ENCODE assay signal across 11 cellular contexts in genomic region chr11:43581370-43582023, GRCh38.
DNase-seq lines count a peak whose midpoint lies in the region; ATAC-seq, FAIRE-seq and TF ChIP-seq lines count a peak whose summit lies in the region.
"Had no signal": no experiment of that assay in that cellular context is flagged by ENCODE, and none has a peak within 500 bp of the region (broad histone marks: within the 10 kb centered on the region; RNA-seq: fewer than 3 reads in every experiment).

No MANE protein-coding gene starts in this region.

- H3K4me1 Mint-ChIP-seq in activated T-cell treated with anti-CD3 and anti-CD28 coated beads, Interleukin-2, amount 50 U/mL, for 24 hours (ENCODE audit: low read depth), result peaks cover 43% of the 10 kb centered on the region
- H3K4me1 Mint-ChIP-seq in activated naive CD8-positive, alpha-beta T cell (ENCODE audit: low read depth), result peaks cover 32% of the 10 kb centered on the region
- peaks cover 52% of the 10 kb centered on the region for H3K4me1 Mint-ChIP-seq in stimulated activated naive CD8-positive, alpha-beta T cell treated with anti-CD3 and anti-CD28 coated beads, Interleukin-15, amount 100 ng/mL, for 72 hours

- no peaks in the 10 kb centered on the region for H3K36me3 Mint-ChIP-seq in activated T-cell treated with anti-CD3 and anti-CD28 coated beads, Interleukin-2, amount 50 U/mL, for 24 hours (ENCODE audit: low read depth)
- H3K36me3 Mint-ChIP-seq in activated naive CD8-positive, alpha-beta T cell, result peaks cover under 1% of the 10 kb centered on the region

- DNase-seq in activated T-cell treated with anti-CD3 and anti-CD28 coated beads, Interleukin-2, amount 50 U/mL, for 24 hours, result peak; percentile 35
- DNase-seq in activated T-cell treated with anti-CD3 and anti-CD28 coated beads, Interleukin-2, amount 50 U/mL, for 48 hours, result no peak
- DNase-seq in stimulated activated naive CD8-positive, alpha-beta T cell treated with anti-CD3 and anti-CD28 coated beads, Interleukin-15, amount 100 ng/mL, for 72 hours, result no peak
- DNase-seq in omental fat pad (ENCODE audit: low spot score), result no peak
- no peak for DNase-seq in H54 (ENCODE audit: insufficient read length, low spot score)
- DNase-seq: NCI-H187 treated with DMSO at 0.1 percent for 48 hours, SJCRH30, transverse colon had no signal

- no peak for ATAC-seq in stimulated activated naive CD8-positive, alpha-beta T cell treated with anti-CD3 and anti-CD28 coated beads, Interleukin-15, amount 100 ng/mL, for 72 hours
- ATAC-seq in omental fat pad (ENCODE audit: low FRiP score) (no peak), GM21447 (IDR thresholded peaks at IDR 0.05; ENCODE audit: unreplicated experiment) (no peak)

- TF ChIP-seq POLR2A in H54 (IDR thresholded peaks at IDR 0.05; ENCODE audit: low read depth, low read length), result no peak

- H3K27ac ChIP-seq in iPS-20b (ENCODE audit: low read length), result no peak overlapping the region
- H3K27ac ChIP-seq: SJCRH30, transverse colon had no signal

- no peak overlapping the region for H3K9ac ChIP-seq in iPS-20b (ENCODE audit: low read depth, low read length)

- peak overlapping the region; percentile 72 for H3K4me3 Mint-ChIP-seq in activated T-cell treated with anti-CD3 and anti-CD28 coated beads, Interleukin-2, amount 50 U/mL, for 24 hours
- H3K4me3 Mint-ChIP-seq in activated naive CD8-positive, alpha-beta T cell, result peak overlapping the region; percentile 89
- H3K4me3 Mint-ChIP-seq in stimulated activated naive CD8-positive, alpha-beta T cell treated with anti-CD3 and anti-CD28 coated beads, Interleukin-15, amount 100 ng/mL, for 72 hours, result peak overlapping the region; percentile 86 to 88

- H3K27me3 ChIP-seq in iPS-20b (ENCODE audit: insufficient read depth, low read length), result peaks cover 99% of the 10 kb centered on the region

- no peak for TF ChIP-seq CTCF in omental fat pad (IDR thresholded peaks at IDR 0.05)

- FAIRE-seq in H54 (lab: Jason Lieb, UNC), result no peak

- peak overlapping the region; percentile 77; the same call in 1 of the 2 replicates for H3K4me3 ChIP-seq in iPS-20b (ENCODE audit: low read length)
- H3K4me3 ChIP-seq: SJCRH30 had no signal

- no peaks in the 10 kb centered on the region for H3K9me3 Mint-ChIP-seq in activated T-cell treated with anti-CD3 and anti-CD28 coated beads, Interleukin-2, amount 50 U/mL, for 24 hours
- no peaks in the 10 kb centered on the region for H3K9me3 Mint-ChIP-seq in activated naive CD8-positive, alpha-beta T cell (ENCODE audit: low read depth)
- no peaks in the 10 kb centered on the region for H3K9me3 Mint-ChIP-seq in stimulated activated naive CD8-positive, alpha-beta T cell treated with anti-CD3 and anti-CD28 coated beads, Interleukin-15, amount 100 ng/mL, for 72 hours

- H3K27ac Mint-ChIP-seq in activated T-cell treated with anti-CD3 and anti-CD28 coated beads, Interleukin-2, amount 50 U/mL, for 24 hours, result no peak overlapping the region
- no peak overlapping the region for H3K27ac Mint-ChIP-seq in activated naive CD8-positive, alpha-beta T cell
- no peak overlapping the region for H3K27ac Mint-ChIP-seq in stimulated activated naive CD8-positive, alpha-beta T cell treated with anti-CD3 and anti-CD28 coated beads, Interleukin-15, amount 100 ng/mL, for 72 hours

- peaks cover 97% of the 10 kb centered on the region for H3K27me3 Mint-ChIP-seq in activated T-cell treated with anti-CD3 and anti-CD28 coated beads, Interleukin-2, amount 50 U/mL, for 24 hours
- H3K27me3 Mint-ChIP-seq in activated naive CD8-positive, alpha-beta T cell, result peaks cover 55% of the 10 kb centered on the region
- peaks cover 100% of the 10 kb centered on the region for H3K27me3 Mint-ChIP-seq in stimulated activated naive CD8-positive, alpha-beta T cell treated with anti-CD3 and anti-CD28 coated beads, Interleukin-15, amount 100 ng/mL, for 72 hours

- peaks cover 4% of the 10 kb centered on the region; the same call in 1 of the 2 replicates for H3K4me1 ChIP-seq in iPS-20b (ENCODE audit: insufficient read depth, low read length)
- H3K4me1 ChIP-seq: SJCRH30 had no signal

- peaks cover 5% of the 10 kb centered on the region; the same call in 1 of the 2 replicates for H3K9me3 ChIP-seq in iPS-20b (ENCODE audit: insufficient read depth, low read depth, low read length)
- H3K9me3 ChIP-seq: SJCRH30, transverse colon had no signal

- H3K36me3 ChIP-seq in iPS-20b (ENCODE audit: insufficient read depth, low read depth, low read length), result no peaks in the 10 kb centered on the region
- H3K36me3 ChIP-seq: SJCRH30, transverse colon had no signal
